In genomic region chr4:139656614-139657486, GRCh38 we compare ENCODE assay signal across 8 cellular contexts. TPM values are rescaled to one million over a fixed set of nuclear protein-coding genes. Genes with fewer than 3 reads are reported as not detected.
DNase-seq lines count a peak whose midpoint lies in the region; ATAC-seq, FAIRE-seq and TF ChIP-seq lines count a peak whose summit lies in the region.

No MANE protein-coding gene starts in this region.

- peaks cover 2% of the 10 kb centered on the region for H3K36me3 Mint-ChIP-seq in activated CD8-positive, alpha-beta memory T cell treated with anti-CD3 and anti-CD28 coated beads, Interleukin-2, amount 10 ng/mL, durations not matched to agents 7 days and 5 days
- H3K36me3 Mint-ChIP-seq in naive thymus-derived CD4-positive, alpha-beta T cell, result peaks cover 0 to 7% (median 0%) of the 10 kb centered on the region in 5 donors

- H3K27ac Mint-ChIP-seq in activated CD8-positive, alpha-beta memory T cell treated with anti-CD3 and anti-CD28 coated beads, Interleukin-2, amount 10 ng/mL, durations not matched to agents 7 days and 5 days, result peak overlapping the region; percentile 94
- peak overlapping the region in 5 of 9 donors; percentile 31 to 98 (median 87) for H3K27ac Mint-ChIP-seq in naive thymus-derived CD4-positive, alpha-beta T cell

- peaks cover 6 to 12% of the 10 kb centered on the region in 2 donors for H3K4me1 ChIP-seq in esophagus (ENCODE audit: control insufficient read depth in 2 of 2, insufficient read depth in 2 of 2, low read length in 1 of 2)
- H3K4me1 ChIP-seq in naive thymus-derived CD4-positive, alpha-beta T cell (ENCODE audit: control insufficient read depth in 2 of 2, insufficient read depth in 2 of 2, low read length in 2 of 2), result peaks cover 0 to 5% of the 10 kb centered on the region in 2 donors

- intact Hi-C loops in naive thymus-derived CD4-positive, alpha-beta T cell (cut with micrococcal nuclease), result loop anchor here (1.0 to 10.0 kb wide), 18 partner anchors 9 to 958 kb away; partner anchors contain the start of genes ELF2 (in 1 of the 2), MAML3 (in 1 of the 2), NAA15 (in 1 of the 2) and NDUFC1 (in 1 of the 2)

- H3K27ac ChIP-seq in HL-60 (replicated peaks) (no peak overlapping the region), esophagus (ENCODE audit: low read depth in 2 of 2, low read length in 1 of 2) (peak overlapping the region; percentile 85 to 86)
- H3K27ac ChIP-seq in naive thymus-derived CD4-positive, alpha-beta T cell (ENCODE audit: low read depth, low read length), result no peak overlapping the region

- 20 to 24% methylated on average over 13 of the region's 13 CpGs for WGBS in esophagus, 2 donors

- H3K4me1 Mint-ChIP-seq in activated CD8-positive, alpha-beta memory T cell treated with anti-CD3 and anti-CD28 coated beads, Interleukin-2, amount 10 ng/mL, durations not matched to agents 7 days and 5 days, result peaks cover 32% of the 10 kb centered on the region
- peaks cover 17 to 41% (median 18%) of the 10 kb centered on the region in 7 donors for H3K4me1 Mint-ChIP-seq in naive thymus-derived CD4-positive, alpha-beta T cell

- no peak for DNase-seq in D721Med (ENCODE audit: insufficient read length, low spot score)
- DNase-seq in GM20000 (ENCODE audit: low spot score), result peak; percentile 47
- peak; percentile 61 to 73 for DNase-seq in HL-60 (ENCODE audit: low read depth in 1 of 2, low spot score in 1 of 2)
- peak; percentile 89 for DNase-seq in NCI-H82 (lab: John Stamatoyannopoulos, UW)
- DNase-seq in activated CD8-positive, alpha-beta memory T cell treated with anti-CD3 and anti-CD28 coated beads, Interleukin-2, amount 10 ng/mL, durations not matched to agents 7 days and 5 days, result peak; percentile 66
- peak in 8 of 9 donors; percentile 29 to 67 (median 56) for DNase-seq in naive thymus-derived CD4-positive, alpha-beta T cell
- peak; percentile 83 for DNase-seq in urothelium cell line (ENCODE audit: low spot score)

- CTCF ChIA-PET in activated CD8-positive, alpha-beta memory T cell treated with anti-CD3 and anti-CD28 coated beads, Interleukin-2, amount 10 ng/mL, durations not matched to agents 7 days and 5 days (lab: Charles Lee), result interaction anchor here (0.6 to 11.2 kb wide), 21 partner anchors 8 to 716 kb away, joined by 3 to 159 read pairs (median 6); partner anchors contain the start of genes MGST2, SCOC and SETD7
- CTCF ChIA-PET in naive thymus-derived CD4-positive, alpha-beta T cell (lab: Charles Lee), result interaction anchor here (0.5 to 1.7 kb wide), 10 partner anchors 8 to 626 kb away, joined by 3 to 6 read pairs (median 3); no protein-coding TSS in a partner anchor

- no peaks in the 10 kb centered on the region for H3K36me3 ChIP-seq in esophagus (ENCODE audit: control insufficient read depth in 2 of 2, insufficient read depth in 2 of 2, low read length in 1 of 2)
- H3K36me3 ChIP-seq in naive thymus-derived CD4-positive, alpha-beta T cell (ENCODE audit: control insufficient read depth in 2 of 3, insufficient read depth in 3 of 3, low read length in 3 of 3), result no peaks in the 10 kb centered on the region

- H3K4me3 ChIP-seq in HL-60 (replicated peaks; ENCODE audit: insufficient read depth, low read length) (no peak overlapping the region), esophagus (ENCODE audit: low read depth in 1 of 2, low read length in 2 of 2) (no peak overlapping the region)
- H3K4me3 ChIP-seq in naive thymus-derived CD4-positive, alpha-beta T cell (ENCODE audit: low read length), result no peak overlapping the region

- no peaks in the 10 kb centered on the region for H3K9me3 ChIP-seq in esophagus (ENCODE audit: control insufficient read depth in 2 of 2, insufficient read depth in 1 of 2, low read depth in 1 of 2, low read length in 1 of 2)
- no peaks in the 10 kb centered on the region for H3K9me3 ChIP-seq in naive thymus-derived CD4-positive, alpha-beta T cell (ENCODE audit: control insufficient read depth in 2 of 3, low read length in 3 of 3)

- FAIRE-seq in D721Med (lab: Jason Lieb, UNC) (no peak), urothelium cell line (lab: Jason Lieb, UNC) (no peak)

- peak; percentile 61 for ATAC-seq in activated CD8-positive, alpha-beta memory T cell treated with anti-CD3 and anti-CD28 coated beads, Interleukin-2, amount 10 ng/mL, durations not matched to agents 7 days and 5 days
- ATAC-seq in naive thymus-derived CD4-positive, alpha-beta T cell, result peak; percentile 87

- H3K4me3 Mint-ChIP-seq in activated CD8-positive, alpha-beta memory T cell treated with anti-CD3 and anti-CD28 coated beads, Interleukin-2, amount 10 ng/mL, durations not matched to agents 7 days and 5 days, result peak overlapping the region; percentile 61
- H3K4me3 Mint-ChIP-seq in naive thymus-derived CD4-positive, alpha-beta T cell, result peak overlapping the region in 8 of 10 donors; percentile 5 to 86 (median 22)

- POLR2A ChIA-PET in naive thymus-derived CD4-positive, alpha-beta T cell (lab: Charles Lee), result no interaction called here

- H3K27me3 ChIP-seq in HL-60 (ENCODE audit: insufficient read depth, poor library complexity, severe bottlenecking) (no peaks in the 10 kb centered on the region), esophagus (ENCODE audit: control insufficient read depth in 1 of 2, insufficient read depth in 2 of 2, low read length in 2 of 2) (no peaks in the 10 kb centered on the region)
- no peaks in the 10 kb centered on the region for H3K27me3 ChIP-seq in naive thymus-derived CD4-positive, alpha-beta T cell (ENCODE audit: control insufficient read depth in 2 of 2, insufficient read depth in 2 of 2, low read length in 2 of 2)

- TF ChIP-seq CTCF in D721Med (IDR thresholded peaks at IDR 0.05; ENCODE audit: insufficient read depth, missing control alignments) (peak; percentile 82), GM20000 (IDR thresholded peaks at IDR 0.05; ENCODE audit: extremely low read depth, missing control alignments) (peak; percentile 53), HL-60 (IDR thresholded peaks at IDR 0.05; ENCODE audit: insufficient read depth, low read length) (peak; percentile 86)

- peaks cover 2% of the 10 kb centered on the region for H3K27me3 Mint-ChIP-seq in activated CD8-positive, alpha-beta memory T cell treated with anti-CD3 and anti-CD28 coated beads, Interleukin-2, amount 10 ng/mL, durations not matched to agents 7 days and 5 days
- peaks cover 0 to 5% (median 5%) of the 10 kb centered on the region in 5 donors for H3K27me3 Mint-ChIP-seq in naive thymus-derived CD4-positive, alpha-beta T cell

- no peaks in the 10 kb centered on the region for H3K9me3 Mint-ChIP-seq in activated CD8-positive, alpha-beta memory T cell treated with anti-CD3 and anti-CD28 coated beads, Interleukin-2, amount 10 ng/mL, durations not matched to agents 7 days and 5 days (ENCODE audit: low read depth)
- H3K9me3 Mint-ChIP-seq in naive thymus-derived CD4-positive, alpha-beta T cell, result no peaks in the 10 kb centered on the region

RNA-seq across cellular contexts. Expression of gene MGST2, which starts 8.8 kb away (rescaled TPM):
- 10 to 100 TPM; 10.2 to 21.1 TPM for total RNA-seq in activated CD8-positive, alpha-beta memory T cell treated with anti-CD3 and anti-CD28 coated beads, Interleukin-2, amount 10 ng/mL, durations not matched to agents 7 days and 5 days
- 100 to 1,000 TPM; 232 to 331 TPM for polyA plus RNA-seq in esophagus
- total RNA-seq in naive thymus-derived CD4-positive, alpha-beta T cell, result 10 to 100 TPM in 2 of 5 experiments, 1 to 10 TPM in 3; 1.4 to 37.3 (median 1.9) TPM
- polyA plus RNA-seq in naive thymus-derived CD4-positive, alpha-beta T cell, result 1 to 10 TPM; 2.5 to 4.4 TPM

Comparison
In these comparisons a context has a peak if more than half of its experiments do, and no peak if none do; other contexts are left out.
1. H3K27ac ChIP-seq: peak in esophagus (2 of 2); none in HL-60 (single experiment) and naive thymus-derived CD4-positive, alpha-beta T cell (single experiment).
2. Peak in every context shown above with its lines, with median percentiles within 50 percentile points of each other: CTCF ChIP-seq.